Comparison of ENCODE assay signal across 18 cellular contexts in genomic region chr2:42353792-42354429, GRCh38. TPM values are rescaled to one million over a fixed set of nuclear protein-coding genes. Genes with fewer than 3 reads are reported as not detected.
DNase-seq lines count a peak whose midpoint lies in the region; ATAC-seq and TF ChIP-seq lines count a peak whose summit lies in the region.
"Had no signal": no experiment of that assay in that cellular context is flagged by ENCODE, and none has a peak within 500 bp of the region (broad histone marks: within the 10 kb centered on the region; RNA-seq: fewer than 3 reads in every experiment).

No MANE protein-coding gene starts in this region.

- H3K4me1 ChIP-seq in left ventricle myocardium inferior: peaks cover 56% of the 10 kb centered on the region
- H3K4me1 ChIP-seq: Caco-2 had no signal

- peaks cover 26% of the 10 kb centered on the region for H3K4me1 Mint-ChIP-seq in activated T-helper 2 cell treated with anti-CD3 and anti-CD28 coated beads, Interferon-gamma antibody, Interleukin-2, Interleukin-4, amounts not matched to agents 10 μg/mL and 5 μg/mL and 100 μg/mL, durations not matched to agents 14 hours and 24 hours and 36 hours (ENCODE audit: low read depth)
- peaks cover 49 to 67% of the 10 kb centered on the region in 2 donors for H3K4me1 Mint-ChIP-seq in immature natural killer cell
- H3K4me1 Mint-ChIP-seq in stimulated activated naive CD8-positive, alpha-beta T cell treated with anti-CD3 and anti-CD28 coated beads, Interleukin-15, amount 100 ng/mL, for 72 hours: peaks cover 46% of the 10 kb centered on the region

- H3K36me3 ChIP-seq in left ventricle myocardium inferior: peaks cover 33% of the 10 kb centered on the region
- H3K36me3 ChIP-seq: colonic mucosa had no signal

- H3K27me3 Mint-ChIP-seq in activated T-helper 2 cell treated with anti-CD3 and anti-CD28 coated beads, Interferon-gamma antibody, Interleukin-2, Interleukin-4, amounts not matched to agents 10 μg/mL and 5 μg/mL and 100 μg/mL, durations not matched to agents 14 hours and 24 hours and 36 hours (ENCODE audit: low read depth): no peaks in the 10 kb centered on the region
- H3K27me3 Mint-ChIP-seq in immature natural killer cell (ENCODE audit: low read depth in 3 of 3): no peaks in the 10 kb centered on the region
- H3K27me3 Mint-ChIP-seq in stimulated activated naive CD8-positive, alpha-beta T cell treated with anti-CD3 and anti-CD28 coated beads, Interleukin-15, amount 100 ng/mL, for 72 hours: no peaks in the 10 kb centered on the region

- peak; percentile 91 for ATAC-seq in stimulated activated naive CD8-positive, alpha-beta T cell treated with anti-CD3 and anti-CD28 coated beads, Interleukin-15, amount 100 ng/mL, for 72 hours
- ATAC-seq in GM21723 (IDR thresholded peaks at IDR 0.05; ENCODE audit: unreplicated experiment): no peak
- no peak for ATAC-seq in HG02798 (IDR thresholded peaks at IDR 0.05; ENCODE audit: poor library complexity, unreplicated experiment)
- ATAC-seq: psoas muscle had no signal

- peak overlapping the region; percentile 9 for H3K27ac ChIP-seq in left ventricle myocardium inferior (replicated peaks)
- H3K27ac ChIP-seq: colonic mucosa, psoas muscle, upper lobe of left lung had no signal

- no peaks in the 10 kb centered on the region for H3K27me3 ChIP-seq in left ventricle myocardium inferior (ENCODE audit: low read depth)
- H3K27me3 ChIP-seq: colonic mucosa, upper lobe of left lung had no signal

- DNase-seq in left ventricle myocardium inferior (no peak), cardiac septum (ENCODE audit: low spot score) (no peak), immature natural killer cell (no peak)
- DNase-seq in activated T-helper 2 cell treated with anti-CD3 and anti-CD28 coated beads, Interferon-gamma antibody, Interleukin-2, Interleukin-4, amounts not matched to agents 10 μg/mL and 5 μg/mL and 100 μg/mL, durations not matched to agents 14 hours and 24 hours and 36 hours (ENCODE audit: low spot score): no peak
- DNase-seq in stimulated activated naive CD8-positive, alpha-beta T cell treated with anti-CD3 and anti-CD28 coated beads, Interleukin-15, amount 100 ng/mL, for 72 hours: no peak
- DNase-seq: activated CD8-positive, alpha-beta memory T cell treated with anti-CD3 and anti-CD28 coated beads for 24 hours; activated gamma-delta T cell; Caco-2; colonic mucosa; foreskin fibroblast; NCI-H1417; NCI-H526 treated with DMSO at 0.1 percent for 48 hours; psoas muscle; stimulated activated CD4-positive, alpha-beta T cell treated with anti-CD3 and anti-CD28 coated beads, Interleukin-2, amount 100 ng/mL, for 48 hours; upper lobe of left lung had no signal

- intact Hi-C loops in left ventricle myocardium inferior (cut with micrococcal nuclease) (no loop called here), cardiac septum (cut with DNase I) (no loop called here)
- intact Hi-C loops in activated T-helper 2 cell treated with anti-CD3 and anti-CD28 coated beads, Interferon-gamma antibody, Interleukin-2, Interleukin-4, amounts not matched to agents 10 μg/mL and 5 μg/mL and 100 μg/mL, durations not matched to agents 14 hours and 24 hours and 36 hours (cut with micrococcal nuclease): no loop called here

- H3K4me3 Mint-ChIP-seq in activated T-helper 2 cell treated with anti-CD3 and anti-CD28 coated beads, Interferon-gamma antibody, Interleukin-2, Interleukin-4, amounts not matched to agents 10 μg/mL and 5 μg/mL and 100 μg/mL, durations not matched to agents 14 hours and 24 hours and 36 hours (ENCODE audit: low read depth): no peak overlapping the region
- H3K4me3 Mint-ChIP-seq in immature natural killer cell: no peak overlapping the region
- no peak overlapping the region for H3K4me3 Mint-ChIP-seq in stimulated activated naive CD8-positive, alpha-beta T cell treated with anti-CD3 and anti-CD28 coated beads, Interleukin-15, amount 100 ng/mL, for 72 hours
- H3K4me3 Mint-ChIP-seq: neural crest cell had no signal

- no peak for TF ChIP-seq CTCF in left ventricle myocardium inferior (IDR thresholded peaks at IDR 0.05; ENCODE audit: borderline replicate concordance)

- H3K4me3 ChIP-seq in left ventricle myocardium inferior: no peak overlapping the region
- H3K4me3 ChIP-seq: colonic mucosa, psoas muscle, upper lobe of left lung had no signal

- no peaks in the 10 kb centered on the region for H3K9me3 Mint-ChIP-seq in activated T-helper 2 cell treated with anti-CD3 and anti-CD28 coated beads, Interferon-gamma antibody, Interleukin-2, Interleukin-4, amounts not matched to agents 10 μg/mL and 5 μg/mL and 100 μg/mL, durations not matched to agents 14 hours and 24 hours and 36 hours
- no peaks in the 10 kb centered on the region for H3K9me3 Mint-ChIP-seq in immature natural killer cell
- H3K9me3 Mint-ChIP-seq in stimulated activated naive CD8-positive, alpha-beta T cell treated with anti-CD3 and anti-CD28 coated beads, Interleukin-15, amount 100 ng/mL, for 72 hours: no peaks in the 10 kb centered on the region
- H3K9me3 Mint-ChIP-seq: neural crest cell had no signal

- H3K9me3 ChIP-seq in left ventricle myocardium inferior (replicated peaks): no peaks in the 10 kb centered on the region
- H3K9me3 ChIP-seq: Caco-2, colonic mucosa, psoas muscle, upper lobe of left lung had no signal

- H3K27ac Mint-ChIP-seq in activated T-helper 2 cell treated with anti-CD3 and anti-CD28 coated beads, Interferon-gamma antibody, Interleukin-2, Interleukin-4, amounts not matched to agents 10 μg/mL and 5 μg/mL and 100 μg/mL, durations not matched to agents 14 hours and 24 hours and 36 hours: peak overlapping the region; percentile 8
- peak overlapping the region; percentile 4 to 63 (median 41) for H3K27ac Mint-ChIP-seq in immature natural killer cell
- peak overlapping the region; percentile 65 to 77 for H3K27ac Mint-ChIP-seq in stimulated activated naive CD8-positive, alpha-beta T cell treated with anti-CD3 and anti-CD28 coated beads, Interleukin-15, amount 100 ng/mL, for 72 hours

- H3K36me3 Mint-ChIP-seq in activated T-helper 2 cell treated with anti-CD3 and anti-CD28 coated beads, Interferon-gamma antibody, Interleukin-2, Interleukin-4, amounts not matched to agents 10 μg/mL and 5 μg/mL and 100 μg/mL, durations not matched to agents 14 hours and 24 hours and 36 hours (ENCODE audit: low read depth): peaks cover 46% of the 10 kb centered on the region
- peaks cover 0 to 17% (median 6%) of the 10 kb centered on the region in 3 donors for H3K36me3 Mint-ChIP-seq in immature natural killer cell

RNA-seq across cellular contexts. Expression of gene COX7A2L, which starts 7.1 kb away (rescaled TPM):
- total RNA-seq in left ventricle myocardium inferior (109 TPM), cardiac septum (94.6 TPM)
- total RNA-seq in activated T-helper 2 cell treated with anti-CD3 and anti-CD28 coated beads, Interferon-gamma antibody, Interleukin-2, Interleukin-4, amounts not matched to agents 10 μg/mL and 5 μg/mL and 100 μg/mL, durations not matched to agents 14 hours and 24 hours and 36 hours: 73.4 and 79.8 TPM in 2 replicates
- 100 to 1,000 TPM; 172 to 205 (median 202) TPM for polyA plus RNA-seq in immature natural killer cell

Comparison
In these comparisons a context has a peak if more than half of its experiments do, and no peak if none do; other contexts are left out.
1. H3K27ac Mint-ChIP-seq: peak in every context shown above with its lines; median percentile 71 in stimulated activated naive CD8-positive, alpha-beta T cell treated with anti-CD3 and anti-CD28 coated beads, Interleukin-15, amount 100 ng/mL, for 72 hours; 41 in immature natural killer cell; 8 in activated T-helper 2 cell treated with anti-CD3 and anti-CD28 coated beads, Interferon-gamma antibody, Interleukin-2, Interleukin-4, amounts not matched to agents 10 μg/mL and 5 μg/mL and 100 μg/mL, durations not matched to agents 14 hours and 24 hours and 36 hours.